In the genomic region with DNA sequence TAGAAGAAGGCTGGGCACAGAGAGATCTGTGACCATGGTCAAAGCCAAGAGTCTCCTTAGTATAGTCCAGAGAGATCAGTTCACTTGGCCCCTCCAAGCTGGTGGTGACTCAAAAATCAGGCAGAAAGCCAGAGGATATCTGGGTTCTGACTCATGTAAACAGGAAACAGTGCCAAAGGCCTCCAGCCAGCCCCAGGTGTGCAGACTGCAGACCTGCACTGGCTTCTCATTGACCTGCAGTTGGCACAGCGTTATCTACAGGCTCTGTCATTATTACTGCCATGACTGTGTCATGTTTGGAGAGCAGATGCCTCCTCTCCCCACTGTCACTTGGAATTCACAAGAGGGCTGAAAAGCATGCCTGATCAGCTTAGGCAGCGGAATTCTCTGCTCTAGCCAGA, we compare ENCODE assay signal across 8 cellular contexts.
A peak's percentile ranks its signal among the peaks of the same experiment; 100 is the strongest.
DNase-seq lines count a peak whose midpoint lies in the region; ATAC-seq and TF ChIP-seq lines count a peak whose summit lies in the region.

No MANE protein-coding gene starts in this region.

- no peaks in the 10 kb centered on the region for H3K79me2 ChIP-seq in SK-N-SH (ENCODE audit: insufficient read depth)

- CTCF ChIA-PET in SK-N-SH (lab: Yijun Ruan, JAX) = interaction anchor here (1.7 to 4.3 kb wide), 2 partner anchors 9 to 47 kb away, joined by 4 to 25 read pairs; no protein-coding TSS in a partner anchor

- DNase-seq in HS-5 (ENCODE audit: low read depth) (peak; percentile 90), SK-N-SH (no peak), right cardiac atrium (peak; percentile 47 to 78 (median 57)), thoracic aorta (ENCODE audit: low spot score) (peak; percentile 44), midbrain (lab: John Stamatoyannopoulos, UW) (no peak), hippocampal formation (lab: John Stamatoyannopoulos, UW) (no peak), DMS114 treated with DMSO at 0.1 percent for 48 hours (lab: John Stamatoyannopoulos, UW; ENCODE audit: unreplicated experiment) (no peak)
- no peak for DNase-seq in activated CD4-positive, CD25-positive, alpha-beta regulatory T cell treated with anti-CD3 and anti-CD28 coated beads, Interleukin-2, amount 50 U/mL, for 72 hours

- intact Hi-C loops in right cardiac atrium (cut with DNase I) = no loop called here

- ATAC-seq in right cardiac atrium (peak; percentile 74 to 87), thoracic aorta (ENCODE audit: insufficient number of reproducible peaks, low FRiP score, low read depth) (peak; percentile 86)

- no peaks in the 10 kb centered on the region for H3K36me3 ChIP-seq in SK-N-SH (replicated peaks in 1 of 2; ENCODE audit: control insufficient read depth in 1 of 2, insufficient read depth in 2 of 2, low read length in 1 of 2)
- no peaks in the 10 kb centered on the region for H3K36me3 ChIP-seq in thoracic aorta

- no peaks in the 10 kb centered on the region for H3K9me2 ChIP-seq in SK-N-SH

- H3F3A ChIP-seq in SK-N-SH (replicated peaks; ENCODE audit: insufficient read depth) = peaks cover 10% of the 10 kb centered on the region

- H3K9me3 ChIP-seq in SK-N-SH = no peaks in the 10 kb centered on the region
- H3K9me3 ChIP-seq in right cardiac atrium (ENCODE audit: control insufficient read depth, low read length) = no peaks in the 10 kb centered on the region
- no peaks in the 10 kb centered on the region for H3K9me3 ChIP-seq in thoracic aorta

- 7% methylated on average over 1 of the region's 2 CpGs for WGBS in SK-N-SH (ENCODE audit: low lambda C conversion rate)
- WGBS in right cardiac atrium = 35% methylated on average over 2 of the region's 2 CpGs

- TF ChIP-seq CTCF in SK-N-SH (IDR thresholded peaks at IDR 0.05) (no peak), thoracic aorta (IDR thresholded peaks at IDR 0.05) (no peak)

- POLR2A ChIA-PET in SK-N-SH (lab: Yijun Ruan, JAX) = no interaction called here

- peak overlapping the region; percentile 2; the same call in 1 of the 2 replicates for H3K4me2 ChIP-seq in SK-N-SH

- H3K27me3 ChIP-seq in SK-N-SH (ENCODE audit: insufficient read depth) = peaks cover 4% of the 10 kb centered on the region; the same call in 1 of the 2 replicates
- H3K27me3 ChIP-seq in right cardiac atrium (ENCODE audit: control insufficient read depth, insufficient read depth) = no peaks in the 10 kb centered on the region
- no peaks in the 10 kb centered on the region for H3K27me3 ChIP-seq in thoracic aorta (replicated peaks; ENCODE audit: insufficient read depth)

- no peak for TF ChIP-seq RAD21 in SK-N-SH (IDR thresholded peaks at IDR 0.05; ENCODE audit: low read length)

- H3K9ac ChIP-seq in SK-N-SH = no peak overlapping the region

- H3K27ac ChIP-seq in SK-N-SH (ENCODE audit: low read depth in 2 of 2, low read length in 1 of 2) = no peak overlapping the region
- no peak overlapping the region for H3K27ac ChIP-seq in right cardiac atrium (ENCODE audit: low read length)
- peak overlapping the region; percentile 84 to 91 for H3K27ac ChIP-seq in thoracic aorta

- peaks cover 4% of the 10 kb centered on the region in 2 experiments for H3K4me1 ChIP-seq in SK-N-SH (ENCODE audit: control insufficient read depth in 1 of 2, insufficient read depth in 2 of 2, low read depth in 1 of 2, low read length in 1 of 2)
- peaks cover 7% of the 10 kb centered on the region for H3K4me1 ChIP-seq in right cardiac atrium (ENCODE audit: control insufficient read depth, insufficient read depth, low read length)
- H3K4me1 ChIP-seq in thoracic aorta (ENCODE audit: control insufficient read depth in 1 of 2, low read depth in 2 of 2) = peaks cover 50 to 79% of the 10 kb centered on the region in 2 donors

- no peak overlapping the region for H2AFZ ChIP-seq in SK-N-SH (ENCODE audit: low read depth)

- peak in 1 of 2 experiments; percentile 56; a peak in 1 of 4 replicates for TF ChIP-seq EP300 in SK-N-SH (IDR thresholded peaks at IDR 0.05; ENCODE audit: borderline replicate concordance in 1 of 2, low read depth in 1 of 2, low read length in 1 of 2)

- no peaks in the 10 kb centered on the region for H4K20me1 ChIP-seq in SK-N-SH (ENCODE audit: insufficient read depth)

- H3K4me3 ChIP-seq in SK-N-SH (ENCODE audit: low read depth in 2 of 2, low read length in 1 of 2) (no peak overlapping the region), right cardiac atrium (ENCODE audit: low read length) (no peak overlapping the region), thoracic aorta (no peak overlapping the region)

TF ChIP-seq in SK-N-SH, 30 proteins besides CTCF, POLR2A, EP300 and RAD21:
- TF ChIP-seq CHD2 (IDR thresholded peaks at IDR 0.05; ENCODE audit: low read length, partially characterized antibody) (no peak), YY1 (IDR thresholded peaks at IDR 0.05; ENCODE audit: low read depth) (no peak), MXI1 (IDR thresholded peaks at IDR 0.05; ENCODE audit: low read depth, low read length) (no peak), FOSL2 (IDR thresholded peaks at IDR 0.05; ENCODE audit: borderline replicate concordance, low read depth) (peak; percentile 83), JUND (IDR thresholded peaks at IDR 0.05) (peak; percentile 73), GATA2 (CRISPR knock-in tag; IDR thresholded peaks at IDR 0.05) (no peak), TCF12 (IDR thresholded peaks at IDR 0.05) (peak; percentile 68), NFIC (IDR thresholded peaks at IDR 0.05; ENCODE audit: borderline replicate concordance) (peak; percentile 86), RCOR1 (IDR thresholded peaks at IDR 0.05; ENCODE audit: low read length) (no peak), RXRA (IDR thresholded peaks at IDR 0.05; ENCODE audit: borderline replicate concordance, low read depth) (peak; percentile 47; the same call in 1 of the 2 replicates), GABPA (IDR thresholded peaks at IDR 0.05; ENCODE audit: low read depth) (no peak), SIN3A (IDR thresholded peaks at IDR 0.05; ENCODE audit: borderline replicate concordance, low read depth, low read length) (no peak), TAF1 (IDR thresholded peaks at IDR 0.05; ENCODE audit: borderline replicate concordance, low read depth, low read length) (no peak), MEF2A (IDR thresholded peaks at IDR 0.05; ENCODE audit: borderline replicate concordance, low read depth) (no peak), TEAD4 (IDR thresholded peaks at IDR 0.05; ENCODE audit: borderline replicate concordance, insufficient read depth) (no peak), ELF1 (IDR thresholded peaks at IDR 0.05) (no peak)
- TF ChIP-seq, protein P1, sequence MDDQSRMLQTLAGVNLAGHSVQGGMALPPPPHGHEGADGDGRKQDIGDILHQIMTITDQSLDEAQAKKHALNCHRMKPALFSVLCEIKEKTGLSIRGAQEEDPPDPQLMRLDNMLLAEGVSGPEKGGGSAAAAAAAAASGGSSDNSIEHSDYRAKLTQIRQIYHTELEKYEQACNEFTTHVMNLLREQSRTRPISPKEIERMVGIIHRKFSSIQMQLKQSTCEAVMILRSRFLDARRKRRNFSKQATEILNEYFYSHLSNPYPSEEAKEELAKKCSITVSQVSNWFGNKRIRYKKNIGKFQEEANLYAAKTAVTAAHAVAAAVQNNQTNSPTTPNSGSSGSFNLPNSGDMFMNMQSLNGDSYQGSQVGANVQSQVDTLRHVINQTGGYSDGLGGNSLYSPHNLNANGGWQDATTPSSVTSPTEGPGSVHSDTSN (IDR thresholded peaks at IDR 0.05) = 0 out of 2 replicates have a peak, but pooled peaks have one; percentile 4

Comparison
In these comparisons a context has a peak if more than half of its experiments do, and no peak if none do; other contexts are left out.
1. DNase-seq: peak in HS-5 (single experiment), right cardiac atrium (3 of 3) and thoracic aorta (single experiment); none in SK-N-SH (single experiment), midbrain (single experiment), activated CD4-positive, CD25-positive, alpha-beta regulatory T cell treated with anti-CD3 and anti-CD28 coated beads, Interleukin-2, amount 50 U/mL, for 72 hours (single experiment), hippocampal formation (0 of 2) and DMS114 treated with DMSO at 0.1 percent for 48 hours (single experiment).
2. H3K27ac ChIP-seq: peak in thoracic aorta (2 of 2); none in SK-N-SH (0 of 2) and right cardiac atrium (single experiment).